8 cellular contexts compared by ENCODE assay signal in the genomic region with DNA sequence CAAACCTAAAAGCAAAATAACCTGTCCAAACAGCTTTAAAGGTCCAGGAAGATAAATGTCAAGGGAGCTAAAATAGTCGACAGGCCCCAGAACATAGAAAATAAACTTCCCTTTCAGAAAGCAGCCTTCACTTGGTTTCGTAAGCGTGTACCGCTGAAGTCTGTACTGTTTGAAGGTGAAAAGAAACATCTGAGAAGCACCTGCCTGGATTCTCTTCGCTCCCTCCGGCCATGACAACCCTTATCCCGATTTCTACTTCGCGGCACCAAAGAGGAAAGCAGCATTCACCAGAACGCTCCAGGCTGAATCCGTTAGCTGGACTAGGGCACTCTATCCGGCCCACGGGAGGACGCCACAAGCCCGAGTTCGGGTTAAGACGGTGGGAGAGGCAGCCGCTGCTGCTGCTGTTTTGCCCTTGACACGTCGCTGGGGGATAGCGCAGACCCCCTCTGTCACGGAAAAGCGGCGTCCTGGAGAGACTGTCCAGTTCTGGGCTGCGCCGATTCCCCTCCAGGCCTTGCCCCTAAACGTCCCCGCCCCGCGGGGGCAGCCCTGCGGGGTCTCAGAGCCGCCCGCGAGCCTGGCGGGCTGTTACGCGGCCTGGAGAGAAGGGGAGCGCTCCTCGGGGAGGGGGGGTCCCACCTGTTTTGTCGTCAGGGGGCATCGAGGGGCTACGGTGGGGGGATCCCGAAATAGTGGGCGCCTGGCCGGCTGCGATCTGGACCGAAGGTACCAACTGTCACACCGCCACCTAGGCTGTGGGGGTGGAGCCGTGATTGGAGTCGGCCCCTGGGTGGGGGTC. TPM values are rescaled to one million over a fixed set of nuclear protein-coding genes. Genes with fewer than 3 reads are reported as not detected.
A peak's percentile ranks its signal among the peaks of the same experiment; 100 is the strongest.
DNase-seq lines count a peak whose midpoint lies in the region; ATAC-seq and TF ChIP-seq lines count a peak whose summit lies in the region.

No MANE protein-coding gene starts in this region.

- H3K4me1 ChIP-seq in NT2/D1 (ENCODE audit: insufficient read depth, insufficient read length) (peaks cover 5% of the 10 kb centered on the region), uterus (peaks cover 0 to 5% of the 10 kb centered on the region in 2 donors)

- ATAC-seq in natural killer cell treated with Interleukin-12 subunit alpha and Interleukin-12 subunit beta and Interleukin-15 and Interleukin-18, amount 100 ng/mL, for 72 hours: no peak
- ATAC-seq in GM21529 (IDR thresholded peaks at IDR 0.05; ENCODE audit: unreplicated experiment): no peak

- H3K27ac Mint-ChIP-seq in natural killer cell treated with Interleukin-12 subunit alpha and Interleukin-12 subunit beta and Interleukin-15 and Interleukin-18, amount 100 ng/mL, for 72 hours: peak overlapping the region; percentile 81 to 86

- DNase-seq in DMS 273 (lab: John Stamatoyannopoulos, UW; ENCODE audit: unreplicated experiment) (peak; percentile 60), DMS 273 treated with DMSO at 0.1 percent for 48 hours (lab: John Stamatoyannopoulos, UW) (no peak), NT2/D1 (ENCODE audit: low read depth, low spot score) (no peak), fibroblast of villous mesenchyme (ENCODE audit: low read depth) (peak; percentile 48), uterus (peak; percentile 32 to 60)
- DNase-seq in activated naive CD4-positive, alpha-beta T cell treated with Interleukin-2 at 50 U/mL for 16 hours: peak; percentile 43
- DNase-seq in natural killer cell treated with Interleukin-12 subunit alpha and Interleukin-12 subunit beta and Interleukin-15 and Interleukin-18, amount 100 ng/mL, for 72 hours (ENCODE audit: low spot score): peak; percentile 66

- no peaks in the 10 kb centered on the region for H3K27me3 Mint-ChIP-seq in natural killer cell treated with Interleukin-12 subunit alpha and Interleukin-12 subunit beta and Interleukin-15 and Interleukin-18, amount 100 ng/mL, for 72 hours

- no peaks in the 10 kb centered on the region for H3K9me3 Mint-ChIP-seq in natural killer cell treated with Interleukin-12 subunit alpha and Interleukin-12 subunit beta and Interleukin-15 and Interleukin-18, amount 100 ng/mL, for 72 hours

- peak overlapping the region; percentile 77 for H3K9ac ChIP-seq in NT2/D1 (ENCODE audit: insufficient read length, low read depth)

- intact Hi-C loops in uterus (cut with DNase I; ENCODE audit: low total_unique reads): no loop called here

- no peak for TF ChIP-seq CTCF in fibroblast of villous mesenchyme (IDR thresholded peaks at IDR 0.05; ENCODE audit: insufficient read depth, low read depth, low read length)
- TF ChIP-seq CTCF in uterus (IDR thresholded peaks at IDR 0.05): no peak

- H3K27me3 ChIP-seq in NT2/D1 (ENCODE audit: insufficient read depth, insufficient read length): peaks cover 7% of the 10 kb centered on the region
- H3K27me3 ChIP-seq in uterus: no peaks in the 10 kb centered on the region

- peak overlapping the region; percentile 96 for H3K4me3 Mint-ChIP-seq in natural killer cell treated with Interleukin-12 subunit alpha and Interleukin-12 subunit beta and Interleukin-15 and Interleukin-18, amount 100 ng/mL, for 72 hours

- peak overlapping the region; percentile 99 to 100 for H3K27ac ChIP-seq in uterus

- H3K4me3 ChIP-seq in NT2/D1 (ENCODE audit: insufficient read length, low read depth): peak overlapping the region; percentile 64
- H3K4me3 ChIP-seq in fibroblast of villous mesenchyme (ENCODE audit: low read depth, low read length): peak overlapping the region; percentile 91
- peak overlapping the region; percentile 82 to 93 for H3K4me3 ChIP-seq in uterus

- H3K9me3 ChIP-seq in NT2/D1 (ENCODE audit: insufficient read depth, low read length) (no peaks in the 10 kb centered on the region), uterus (no peaks in the 10 kb centered on the region)

- H3K36me3 Mint-ChIP-seq in natural killer cell treated with Interleukin-12 subunit alpha and Interleukin-12 subunit beta and Interleukin-15 and Interleukin-18, amount 100 ng/mL, for 72 hours: no peaks in the 10 kb centered on the region

- peaks cover 21 to 27% of the 10 kb centered on the region in 2 donors for H3K4me1 Mint-ChIP-seq in natural killer cell treated with Interleukin-12 subunit alpha and Interleukin-12 subunit beta and Interleukin-15 and Interleukin-18, amount 100 ng/mL, for 72 hours (ENCODE audit: low read depth in 2 of 2)

- H3K36me3 ChIP-seq in NT2/D1 (ENCODE audit: insufficient read depth, insufficient read length, low read length) (no peaks in the 10 kb centered on the region), uterus (no peaks in the 10 kb centered on the region)

- no peak for TF ChIP-seq POLR2A in uterus (IDR thresholded peaks at IDR 0.05)

RNA-seq across cellular contexts. Expression of gene SGMS1, which starts 1.1 kb away (rescaled TPM):
- total RNA-seq in fibroblast of villous mesenchyme (44.1 and 57.9 TPM in 2 replicates), uterus (100 to 1,000 TPM in 1 of 4 donors, 10 to 100 TPM in 3; 38.0 to 102 (median 57.7) TPM)
- 10 to 100 TPM; 31.6 to 49.0 TPM for total RNA-seq in natural killer cell treated with Interleukin-12 subunit alpha and Interleukin-12 subunit beta and Interleukin-15 and Interleukin-18, amount 100 ng/mL, for 72 hours

Comparison
In these comparisons a context has a peak if more than half of its experiments do, and no peak if none do; other contexts are left out.
1. DNase-seq: peak in DMS 273 (single experiment), activated naive CD4-positive, alpha-beta T cell treated with Interleukin-2 at 50 U/mL for 16 hours (single experiment), fibroblast of villous mesenchyme (single experiment), natural killer cell treated with Interleukin-12 subunit alpha and Interleukin-12 subunit beta and Interleukin-15 and Interleukin-18, amount 100 ng/mL, for 72 hours (single experiment) and uterus (2 of 2); none in DMS 273 treated with DMSO at 0.1 percent for 48 hours (single experiment) and NT2/D1 (single experiment).
2. Peak in every context shown above with its lines, with median percentiles within 50 percentile points of each other: H3K4me3 ChIP-seq.